15 cellular contexts compared by ENCODE assay signal in genomic region chr6:6913346-6913745, GRCh38.
A peak's percentile ranks its signal among the peaks of the same experiment; 100 is the strongest.
DNase-seq lines count a peak whose midpoint lies in the region; ATAC-seq and TF ChIP-seq lines count a peak whose summit lies in the region.
"Had no signal": no experiment of that assay in that cellular context is flagged by ENCODE, and none has a peak within 500 bp of the region (broad histone marks: within the 10 kb centered on the region; RNA-seq: fewer than 3 reads in every experiment).

No MANE protein-coding gene starts in this region.

- peaks cover 0 to 6% (median 0%) of the 10 kb centered on the region in 3 donors for H3K27me3 Mint-ChIP-seq in CD14-positive monocyte (ENCODE audit: low read depth in 3 of 3)

- peak overlapping the region; percentile 7 for H3K27ac ChIP-seq in subcutaneous abdominal adipose tissue (ENCODE audit: low read depth, low read length)
- H3K27ac ChIP-seq: GM23248 had no signal

- peak overlapping the region in 6 of 7 donors; percentile 10 to 61 (median 36) for H3K27ac Mint-ChIP-seq in CD14-positive monocyte
- H3K27ac Mint-ChIP-seq: B cell; CD4-positive, CD25-positive, alpha-beta regulatory T cell had no signal

- no peaks in the 10 kb centered on the region for H3K36me3 Mint-ChIP-seq in CD14-positive monocyte
- H3K36me3 Mint-ChIP-seq: CD4-positive, CD25-positive, alpha-beta regulatory T cell; IgD-negative memory B cell had no signal

- ATAC-seq in HG02885 (IDR thresholded peaks at IDR 0.05; ENCODE audit: poor library complexity, unreplicated experiment) (no peak), GM19397 (IDR thresholded peaks at IDR 0.05; ENCODE audit: unreplicated experiment) (no peak)
- ATAC-seq: HCT116 had no signal

- no peaks in the 10 kb centered on the region for H3K36me3 ChIP-seq in subcutaneous abdominal adipose tissue (ENCODE audit: control insufficient read depth in 5 of 5, insufficient read depth in 5 of 5, low read length in 5 of 5)

- TF ChIP-seq CTCF in CD14-positive monocyte (IDR thresholded peaks at IDR 0.05), result no peak

- DNase-seq in CD14-positive monocyte (ENCODE audit: low spot score) (no peak), MV-4-11 (lab: John Stamatoyannopoulos, UW) (peak; percentile 43), mesenteric fat pad (ENCODE audit: low spot score) (peak; percentile 72)
- DNase-seq in activated naive CD4-positive, alpha-beta T cell treated with Interleukin-2 at 50 U/mL for 16 hours, result no peak
- DNase-seq: Calu3; CD4-positive, CD25-positive, alpha-beta regulatory T cell; DMS79; GDM1; GM23248 had no signal

- H3K4me3 Mint-ChIP-seq in CD14-positive monocyte, result peak overlapping the region; percentile 37 to 70
- H3K4me3 Mint-ChIP-seq: B cell; CD4-positive, CD25-positive, alpha-beta regulatory T cell; IgD-negative memory B cell had no signal

- no peak overlapping the region for H3K9ac ChIP-seq in subcutaneous abdominal adipose tissue (ENCODE audit: low read length in 5 of 5)
- H3K9ac ChIP-seq: GM23248 had no signal

- no peaks in the 10 kb centered on the region for H3K27me3 ChIP-seq in subcutaneous abdominal adipose tissue (ENCODE audit: control insufficient read depth in 5 of 5, insufficient read depth in 4 of 5, low read length in 5 of 5)

- no peaks in the 10 kb centered on the region for H3K9me3 Mint-ChIP-seq in CD14-positive monocyte
- H3K9me3 Mint-ChIP-seq: CD4-positive, CD25-positive, alpha-beta regulatory T cell; IgD-negative memory B cell had no signal

- H3K4me1 Mint-ChIP-seq in CD14-positive monocyte, result peaks cover 36% of the 10 kb centered on the region
- H3K4me1 Mint-ChIP-seq: IgD-negative memory B cell had no signal

- no peaks in the 10 kb centered on the region for H3K9me3 ChIP-seq in subcutaneous abdominal adipose tissue (ENCODE audit: control insufficient read depth in 5 of 5, low read length in 5 of 5)

- no peak overlapping the region for H3K4me3 ChIP-seq in subcutaneous abdominal adipose tissue (ENCODE audit: low read depth in 1 of 5, low read length in 5 of 5)
- H3K4me3 ChIP-seq: GM23248 had no signal

- H3K4me1 ChIP-seq in subcutaneous abdominal adipose tissue (ENCODE audit: control insufficient read depth in 5 of 5, insufficient read depth in 5 of 5, low read length in 5 of 5), result peaks cover 6 to 44% (median 34%) of the 10 kb centered on the region in 5 donors

- intact Hi-C loops in CD14-positive monocyte (cut with micrococcal nuclease), result no loop called here

Comparison
In these comparisons a context has a peak if more than half of its experiments do, and no peak if none do; other contexts are left out.
1. DNase-seq: peak in MV-4-11 (single experiment) and mesenteric fat pad (single experiment); none in CD14-positive monocyte (single experiment) and activated naive CD4-positive, alpha-beta T cell treated with Interleukin-2 at 50 U/mL for 16 hours (single experiment).